In the genomic region with DNA sequence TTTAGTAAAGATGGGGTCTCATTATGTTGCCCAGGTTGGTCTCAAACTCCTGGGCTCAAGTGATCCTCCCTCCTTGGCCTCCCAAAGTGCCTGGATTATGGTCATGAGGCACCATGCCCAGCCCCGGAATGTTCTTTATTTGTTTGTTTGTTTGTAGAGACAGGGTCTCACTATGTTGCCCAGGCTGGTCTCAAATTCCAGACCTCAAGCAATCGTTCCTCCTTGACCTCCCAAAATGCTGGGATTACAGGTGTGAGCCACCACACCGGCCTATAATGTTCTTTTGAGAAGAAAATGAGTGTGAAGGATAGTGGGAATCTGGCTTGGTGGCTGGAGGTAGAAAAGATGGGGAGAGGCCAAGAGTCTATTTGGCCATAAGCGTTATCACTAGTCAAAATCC, we compare ENCODE assay signal across 6 cellular contexts. TPM values are rescaled to one million over a fixed set of nuclear protein-coding genes. Genes with fewer than 3 reads are reported as not detected.
DNase-seq lines count a peak whose midpoint lies in the region; ATAC-seq, FAIRE-seq and TF ChIP-seq lines count a peak whose summit lies in the region.
"Not testable (repeated sequence)": the region's sequence is repeated elsewhere in the genome, so short reads cannot be mapped to it uniquely, and the experiment has no call there.

No MANE protein-coding gene starts in this region.

- not testable (repeated sequence) for H3K14ac ChIP-seq in trophoblast cell (ENCODE audit: low read length)

- H4K91ac ChIP-seq in trophoblast cell (ENCODE audit: low read depth, low read length), result not testable (repeated sequence)

- TF ChIP-seq CTCF in HEK293 (tag by site-specific recombination; IDR thresholded peaks at IDR 0.05); WTC11 (IDR thresholded peaks at IDR 0.05); K562 (IDR thresholded peaks at IDR 0.05 in 2 of 3, conservative IDR thresholded peaks at IDR 0.05 in 1 of 3; ENCODE audit: insufficient read depth in 2 of 3, low read depth in 1 of 3, low read length in 3 of 3); nephron progenitor cell (IDR thresholded peaks at IDR 0.05): not testable (repeated sequence)

- H2BK12ac ChIP-seq in trophoblast cell (ENCODE audit: low read length), result peak overlapping the region; percentile 2

- H4K12ac ChIP-seq in trophoblast cell (ENCODE audit: low read depth, low read length), result not testable (repeated sequence)

- not testable (repeated sequence) for H3K9me1 ChIP-seq in K562 (ENCODE audit: control insufficient read depth, insufficient read depth, low read length)

- not testable (repeated sequence) for H3K79me2 ChIP-seq in K562 (ENCODE audit: control insufficient read depth, insufficient read depth, low read length); trophoblast cell (ENCODE audit: control insufficient read depth, insufficient read depth, low read length, poor library complexity)

- not testable (repeated sequence) for DNase-seq in WTC11 (ENCODE audit: low spot score); K562 (ENCODE audit: extremely low read depth in 1 of 4, low spot score in 3 of 4); nephron progenitor cell; trophoblast cell

- H3K4me2 ChIP-seq in BLaER1, result peak overlapping the region; percentile 31; the same call in 1 of the 2 replicates
- H3K4me2 ChIP-seq in K562 (ENCODE audit: insufficient read depth, low read length); trophoblast cell (ENCODE audit: low read length): not testable (repeated sequence)

- TF ChIP-seq EP300 in K562 (IDR thresholded peaks at IDR 0.05; ENCODE audit: low read length), result not testable (repeated sequence)

- not testable (repeated sequence) for H3K9me3 Mint-ChIP-seq in WTC11, nephron progenitor cell

- not testable (repeated sequence) for H2BK120ac ChIP-seq in trophoblast cell (ENCODE audit: insufficient read depth, low read length, poor library complexity)

- H2BK5ac ChIP-seq in trophoblast cell (ENCODE audit: low read depth, low read length, poor library complexity), result not testable (repeated sequence)

- not testable (repeated sequence) for H4K8ac ChIP-seq in trophoblast cell (ENCODE audit: low read depth, low read length)

- not testable (repeated sequence) for TF ChIP-seq RAD21 in K562 (CRISPR knock-in tag; conservative IDR thresholded peaks at IDR 0.05 in 1 of 2, IDR thresholded peaks at IDR 0.05 in 1 of 2)

- H3K27ac ChIP-seq in BLaER1; HEK293 (ENCODE audit: extremely low read depth, low read depth, low read length); K562 (ENCODE audit: extremely low read depth, low read depth, low read length); trophoblast cell (ENCODE audit: low read depth, low read length): not testable (repeated sequence)

- not testable (repeated sequence) for H3K4me3 ChIP-seq in BLaER1; HEK293 (ENCODE audit: low read depth, low read length); K562; trophoblast cell (ENCODE audit: low read depth, low read length)

- in situ Hi-C loops in K562 (cut with MboI), result not testable (repeated sequence)

- H3K4me3 Mint-ChIP-seq in WTC11, nephron progenitor cell: not testable (repeated sequence)

- peaks cover 57% of the 10 kb centered on the region for H3K4me1 ChIP-seq in BLaER1
- H3K4me1 ChIP-seq in HEK293 (ENCODE audit: control insufficient read depth, insufficient read depth, low read length), result not testable (repeated sequence)
- peaks cover 13 to 32% of the 10 kb centered on the region in 2 experiments for H3K4me1 ChIP-seq in K562 (replicated peaks in 1 of 2; ENCODE audit: control insufficient read depth in 2 of 2, insufficient read depth in 2 of 2, low read length in 2 of 2)
- peaks cover 22 to 23% of the 10 kb centered on the region in 2 experiments for H3K4me1 ChIP-seq in trophoblast cell (ENCODE audit: control insufficient read depth in 1 of 2, insufficient read depth in 2 of 2, low read length in 2 of 2)

- 0 out of 2 replicates have a peak overlapping the region, but pooled peaks have one; percentile 9 for H2AFZ ChIP-seq in K562 (ENCODE audit: low read depth, low read length)
- H2AFZ ChIP-seq in trophoblast cell (ENCODE audit: insufficient read depth, low read length, poor library complexity), result not testable (repeated sequence)

- not testable (repeated sequence) for H3K4ac ChIP-seq in trophoblast cell (ENCODE audit: low read depth, low read length)

- not testable (repeated sequence) for H3K36me3 Mint-ChIP-seq in WTC11; nephron progenitor cell (ENCODE audit: low read depth)

- H3K27me3 ChIP-seq in BLaER1, result peaks cover 26% of the 10 kb centered on the region
- not testable (repeated sequence) for H3K27me3 ChIP-seq in K562 (ENCODE audit: control insufficient read depth in 2 of 2, insufficient read depth in 2 of 2, low read length in 2 of 2); trophoblast cell (ENCODE audit: insufficient read depth, low read length)

- H3K18ac ChIP-seq in trophoblast cell (ENCODE audit: low read length), result not testable (repeated sequence)

- ATAC-seq in WTC11, K562: not testable (repeated sequence)

- H3K27me3 Mint-ChIP-seq in WTC11 (ENCODE audit: low read depth) (peaks cover 27% of the 10 kb centered on the region), nephron progenitor cell (ENCODE audit: low read depth, poor library complexity) (peaks cover 40% of the 10 kb centered on the region)

- H3K4me1 Mint-ChIP-seq in WTC11 (peaks cover 33% of the 10 kb centered on the region), nephron progenitor cell (peaks cover 26% of the 10 kb centered on the region)

- H3K9ac ChIP-seq in BLaER1; trophoblast cell (ENCODE audit: low read length): not testable (repeated sequence)
- H3K9ac ChIP-seq in K562 (ENCODE audit: insufficient read depth in 1 of 2, low read depth in 2 of 2, low read length in 2 of 2), result peak overlapping the region in 1 of 2 experiments; percentile 82; a peak in 1 of 4 replicates

- not testable (repeated sequence) for H3K9me3 ChIP-seq in BLaER1; HEK293 (ENCODE audit: control insufficient read depth, insufficient read depth, low read depth, low read length); K562 (replicated peaks; ENCODE audit: control insufficient read depth, insufficient read depth, low read depth, low read length); trophoblast cell (ENCODE audit: insufficient read depth, low read depth, low read length)

- TF ChIP-seq POLR2A in K562 (conservative IDR thresholded peaks at IDR 0.05), result not testable (repeated sequence)

- H3K23ac ChIP-seq in trophoblast cell (ENCODE audit: low read length), result not testable (repeated sequence)

- not testable (repeated sequence) for H3K27ac Mint-ChIP-seq in WTC11
- H3K27ac Mint-ChIP-seq in nephron progenitor cell, result peak overlapping the region; percentile 62

- H4K20me1 ChIP-seq in BLaER1, result peaks cover 11% of the 10 kb centered on the region
- not testable (repeated sequence) for H4K20me1 ChIP-seq in K562 (replicated peaks; ENCODE audit: control insufficient read depth, insufficient read depth, low read length)

- FAIRE-seq in K562 (lab: Jason Lieb, UNC), result not testable (repeated sequence)

- H3K79me1 ChIP-seq in trophoblast cell (ENCODE audit: low read length), result peaks cover 20% of the 10 kb centered on the region

- BruUV-seq in K562 (replicated peaks; lab: Mats Ljungman, UMichigan), result not testable (repeated sequence)

- POLR2A ChIA-PET in HEK293 (lab: Yijun Ruan, JAX), result interaction anchor here (1.9 kb wide), 1 partner anchor 10 kb away, joined by 6 read pairs; no protein-coding TSS in a partner anchor
- POLR2A ChIA-PET in WTC11 (lab: Charles Lee), result not testable (repeated sequence)
- POLR2A ChIA-PET in K562 (lab: Yijun Ruan, JAX), result interaction anchor here (1.3 to 2.2 kb wide), 2 partner anchors 10 to 25 kb away, joined by 3 to 15 read pairs; no protein-coding TSS in a partner anchor

- intact Hi-C loops in K562 (cut with micrococcal nuclease), result not testable (repeated sequence)

- not testable (repeated sequence) for H2AK5ac ChIP-seq in trophoblast cell (ENCODE audit: low read length)

- H3K36me3 ChIP-seq in BLaER1; HEK293 (ENCODE audit: control insufficient read depth in 2 of 2, insufficient read depth in 1 of 2, low read length in 2 of 2); K562 (ENCODE audit: control insufficient read depth, insufficient read depth, low read length); trophoblast cell (ENCODE audit: control insufficient read depth in 1 of 2, insufficient read depth in 2 of 2, low read length in 2 of 2): not testable (repeated sequence)

- WGBS in K562 (ENCODE audit: insufficient coverage, low coverage, missing lambda C conversion rate), result 25% methylated on average over 4 of the region's 4 CpGs
- WGBS in trophoblast cell (ENCODE audit: extremely low coverage, insufficient coverage, insufficient read length), result no CpG with 5 or more reads among the region's 4 CpGs

- CTCF ChIA-PET in HEK293 (lab: Yijun Ruan, JAX), result interaction anchor here (0.8 kb wide), 1 partner anchor 11 kb away, joined by 3 read pairs; no protein-coding TSS in a partner anchor
- CTCF ChIA-PET in WTC11 (lab: Charles Lee); K562 (lab: Yijun Ruan, JAX; ENCODE audit: low intra/inter-chr PET ratio): not testable (repeated sequence)

RNA-seq across cellular contexts. Expression of gene BBC3, which starts 5.1 kb away (rescaled TPM):
- total RNA-seq in WTC11 (2021) (29.4 to 49.5 TPM (median 32.2 TPM) in 3 replicates), K562 (2014; rRNA removed) (25.2 and 26.9 TPM in 2 replicates), K562 (2014; rRNA removed; fragmentation: Illumina TruSeq; extraction: Trizol) (3.5 and 4.1 TPM in 2 replicates), K562 (2015; rRNA removed; fragmentation: Illumina TruSeq; extraction: Trizol) (5.3 and 5.4 TPM in 2 replicates), K562 (2021) (20.3 and 30.7 TPM in 2 replicates)
- 13.0 and 34.2 TPM in 2 replicates for total RNA-seq in K562 (2011; cell fraction: chromatin; rRNA removed; ENCODE audit: low replicate concordance)
- 21.8 and 26.8 TPM in 2 replicates for total RNA-seq in K562 (2011; cell fraction: nucleolus; rRNA removed)
- 20.2 and 20.6 TPM in 2 replicates for total RNA-seq in K562 (2011; cell fraction: nucleoplasm; rRNA removed)
- polyA plus RNA-seq in K562 (2011; rRNA removed) (4.8 and 4.9 TPM in 2 replicates), K562 (2014; fragmentation: Illumina TruSeq; extraction: Trizol) (2.0 and 11.7 TPM in 2 replicates), K562 (2014; fragmentation: Nextera tagmentation; extraction: Ambion mirVana) (under 1 TPM; 0.15 to 0.32 TPM), K562 (2014; rRNA removed) (21.6 and 22.5 TPM in 2 replicates)
- 5.7 and 20.0 TPM in 2 replicates for polyA plus RNA-seq in K562 (2011; cell fraction: cytosol; rRNA removed)
- polyA plus RNA-seq in K562 (2011; cell fraction: nucleus; rRNA removed), result 8.9 and 16.4 TPM in 2 replicates
- 8.9 and 29.3 TPM in 2 replicates for polyA plus RNA-seq in K562 (2012)
- 1.6 and 2.1 TPM in 2 replicates for polyA minus RNA-seq in K562 (2011; rRNA and poly(A)+ RNA removed)
- 6.3 and 11.0 TPM in 2 replicates for polyA minus RNA-seq in K562 (2011; cell fraction: cytosol; rRNA and poly(A)+ RNA removed)
- polyA minus RNA-seq in K562 (2011; cell fraction: nucleus; rRNA and poly(A)+ RNA removed), result 4.8 and 6.2 TPM in 2 replicates
- 11.7 and 11.8 TPM in 2 replicates for polyA plus RNA-seq in trophoblast cell (2013)

RNA-seq across cellular contexts. Expression of gene CCDC9, which starts 20.3 kb away (rescaled TPM):
- 30.4 to 37.7 TPM (median 33.0 TPM) in 3 replicates for total RNA-seq in WTC11 (2021)
- total RNA-seq in K562 (2011; cell fraction: chromatin; rRNA removed; ENCODE audit: low replicate concordance), result 54.9 and 69.2 TPM in 2 replicates
- total RNA-seq in K562 (2011; cell fraction: nucleolus; rRNA removed), result 24.3 and 34.5 TPM in 2 replicates
- 42.7 and 46.5 TPM in 2 replicates for total RNA-seq in K562 (2011; cell fraction: nucleoplasm; rRNA removed)
- total RNA-seq in K562 (2014; rRNA removed), result 21.1 and 22.7 TPM in 2 replicates
- total RNA-seq in K562 (2014; rRNA removed; fragmentation: Illumina TruSeq; extraction: Trizol), result 5.5 and 6.5 TPM in 2 replicates
- total RNA-seq in K562 (2015; rRNA removed; fragmentation: Illumina TruSeq; extraction: Trizol), result 8.4 and 9.6 TPM in 2 replicates
- 29.3 and 38.6 TPM in 2 replicates for total RNA-seq in K562 (2021)
- polyA plus RNA-seq in K562 (2011; rRNA removed), result 4.8 and 5.3 TPM in 2 replicates
- polyA plus RNA-seq in K562 (2011; cell fraction: cytosol; rRNA removed), result 4.1 and 6.6 TPM in 2 replicates
- polyA plus RNA-seq in K562 (2011; cell fraction: nucleus; rRNA removed), result 12.1 and 15.2 TPM in 2 replicates
- polyA plus RNA-seq in K562 (2012), result 28.4 and 28.6 TPM in 2 replicates
- polyA plus RNA-seq in K562 (2014; fragmentation: Illumina TruSeq; extraction: Trizol), result 19.5 and 21.6 TPM in 2 replicates
- polyA plus RNA-seq in K562 (2014; fragmentation: Nextera tagmentation; extraction: Ambion mirVana), result under 1 TPM; 0.23 to 0.57 TPM
- 27.9 and 31.8 TPM in 2 replicates for polyA plus RNA-seq in K562 (2014; rRNA removed)
- 4.5 and 7.2 TPM in 2 replicates for polyA minus RNA-seq in K562 (2011; rRNA and poly(A)+ RNA removed)
- 3.7 and 6.4 TPM in 2 replicates for polyA minus RNA-seq in K562 (2011; cell fraction: cytosol; rRNA and poly(A)+ RNA removed)
- polyA minus RNA-seq in K562 (2011; cell fraction: nucleus; rRNA and poly(A)+ RNA removed), result 4.8 and 7.9 TPM in 2 replicates
- 57.9 and 62.1 TPM in 2 replicates for polyA plus RNA-seq in trophoblast cell (2013)

RNA-seq across cellular contexts. Expression of gene INAFM1, which starts 38.6 kb away (rescaled TPM):
- total RNA-seq in WTC11 (2021) (7.0 to 8.1 TPM (median 7.3 TPM) in 3 replicates), K562 (2014; rRNA removed) (11.3 and 15.0 TPM in 2 replicates), K562 (2014; rRNA removed; fragmentation: Illumina TruSeq; extraction: Trizol) (0.95 and 1.2 TPM in 2 replicates), K562 (2015; rRNA removed; fragmentation: Illumina TruSeq; extraction: Trizol) (2.1 and 2.3 TPM in 2 replicates), K562 (2021) (26.6 and 30.9 TPM in 2 replicates)
- 3.9 and 14.1 TPM in 2 replicates for total RNA-seq in K562 (2011; cell fraction: chromatin; rRNA removed; ENCODE audit: low replicate concordance)
- 15.3 and 23.8 TPM in 2 replicates for total RNA-seq in K562 (2011; cell fraction: nucleolus; rRNA removed)
- 10.9 and 11.0 TPM in 2 replicates for total RNA-seq in K562 (2011; cell fraction: nucleoplasm; rRNA removed)
- polyA plus RNA-seq in K562 (2011; rRNA removed) (3.1 and 7.8 TPM in 2 replicates), K562 (2014; fragmentation: Illumina TruSeq; extraction: Trizol) (4.6 and 8.8 TPM in 2 replicates), K562 (2014; fragmentation: Nextera tagmentation; extraction: Ambion mirVana) (under 1 TPM; 0.71 to 0.87 TPM), K562 (2014; rRNA removed) (21.8 and 27.1 TPM in 2 replicates)
- 7.5 and 28.4 TPM in 2 replicates for polyA plus RNA-seq in K562 (2011; cell fraction: cytosol; rRNA removed)
- 10.8 and 17.8 TPM in 2 replicates for polyA plus RNA-seq in K562 (2011; cell fraction: nucleus; rRNA removed)
- polyA plus RNA-seq in K562 (2012), result 13.9 and 22.8 TPM in 2 replicates
- polyA minus RNA-seq in K562 (2011; rRNA and poly(A)+ RNA removed), result 0.28 and 0.45 TPM in 2 replicates
- 6.3 and 7.8 TPM in 2 replicates for polyA minus RNA-seq in K562 (2011; cell fraction: cytosol; rRNA and poly(A)+ RNA removed)
- 3.9 and 5.7 TPM in 2 replicates for polyA minus RNA-seq in K562 (2011; cell fraction: nucleus; rRNA and poly(A)+ RNA removed)
- polyA plus RNA-seq in trophoblast cell (2013), result 13.7 and 14.5 TPM in 2 replicates
